In genomic region chr11:6538456-6538855, GRCh38 we compare ENCODE assay signal across 2 cellular contexts.
TF ChIP-seq lines count a peak whose summit lies in the region.

No MANE protein-coding gene starts in this region.

TF ChIP-seq in IMR-90, 13 proteins besides CTCF, POLR2A, EP300 and RAD21:
- TF ChIP-seq SMC3 (IDR thresholded peaks at IDR 0.05; ENCODE audit: low read depth, low read length) (no peak), NFE2L2 (IDR thresholded peaks at IDR 0.05; ENCODE audit: low read depth, low read length) (no peak), MAZ (IDR thresholded peaks at IDR 0.05; ENCODE audit: borderline replicate concordance, low read depth, low read length) (no peak), RCOR1 (IDR thresholded peaks at IDR 0.05; ENCODE audit: insufficient replicate concordance, low read length) (no peak), CEBPB (IDR thresholded peaks at IDR 0.05; ENCODE audit: low read depth, low read length) (no peak), CHD1 (IDR thresholded peaks at IDR 0.05; ENCODE audit: low read depth, low read length) (no peak), FOS (IDR thresholded peaks at IDR 0.05; ENCODE audit: low read depth, low read length) (no peak), BHLHE40 (IDR thresholded peaks at IDR 0.05; ENCODE audit: low read depth, low read length) (no peak), USF2 (IDR thresholded peaks at IDR 0.05; ENCODE audit: low read depth, low read length) (no peak), MAFK (IDR thresholded peaks at IDR 0.05; ENCODE audit: low read depth, low read length) (no peak), MXI1 (IDR thresholded peaks at IDR 0.05; ENCODE audit: borderline replicate concordance, low read depth, low read length) (no peak), RFX5 (IDR thresholded peaks at IDR 0.05; ENCODE audit: low read depth, low read length) (no peak), ELK1 (IDR thresholded peaks at IDR 0.05; ENCODE audit: borderline replicate concordance, low read depth, low read length) (no peak)

TF ChIP-seq in H1, 55 proteins besides CTCF, POLR2A, EP300 and RAD21:
- TF ChIP-seq CBX8 (IDR thresholded peaks at IDR 0.05; ENCODE audit: borderline replicate concordance, low read depth, low read length) = no peak
- TF ChIP-seq FOSL1 (IDR thresholded peaks at IDR 0.05; ENCODE audit: insufficient read depth, low read depth, low read length) = no peak
- no peak for TF ChIP-seq BCL11A (IDR thresholded peaks at IDR 0.05; ENCODE audit: low read depth in 2 of 2, low read length in 2 of 2)
- TF ChIP-seq TCF12 (IDR thresholded peaks at IDR 0.05; ENCODE audit: low read depth, low read length) = no peak
- no peak for TF ChIP-seq POU5F1 (IDR thresholded peaks at IDR 0.05; ENCODE audit: low read depth, low read length)
- TF ChIP-seq ZNF274 (IDR thresholded peaks at IDR 0.05; ENCODE audit: borderline replicate concordance, extremely low read depth, low read length) = no peak
- TF ChIP-seq HDAC2 (IDR thresholded peaks at IDR 0.05; ENCODE audit: borderline replicate concordance in 1 of 2, low read depth in 2 of 2, low read length in 2 of 2) = no peak
- no peak for TF ChIP-seq GTF2F1 (IDR thresholded peaks at IDR 0.05; ENCODE audit: borderline replicate concordance, low read depth, low read length)
- no peak for TF ChIP-seq SP4 (IDR thresholded peaks at IDR 0.05; ENCODE audit: low read length)
- no peak for TF ChIP-seq HDAC6 (IDR thresholded peaks at IDR 0.05; ENCODE audit: low read depth, low read length)
- no peak for TF ChIP-seq CEBPB (IDR thresholded peaks at IDR 0.05; ENCODE audit: low read depth, low read length)
- no peak for TF ChIP-seq SUZ12 (IDR thresholded peaks at IDR 0.05; ENCODE audit: low read length)
- no peak for TF ChIP-seq SAP30 (IDR thresholded peaks at IDR 0.05; ENCODE audit: insufficient read depth, insufficient replicate concordance, low read length)
- TF ChIP-seq SRF (IDR thresholded peaks at IDR 0.05; ENCODE audit: low read depth, low read length) = no peak
- no peak for TF ChIP-seq E2F6 (IDR thresholded peaks at IDR 0.05)
- no peak for TF ChIP-seq RBBP5 (IDR thresholded peaks at IDR 0.05; ENCODE audit: borderline replicate concordance, low read depth, low read length)
- no peak for TF ChIP-seq CTBP2 (IDR thresholded peaks at IDR 0.05; ENCODE audit: borderline replicate concordance, insufficient read depth, insufficient read length, low read length)
- no peak for TF ChIP-seq TBP (IDR thresholded peaks at IDR 0.05; ENCODE audit: low read depth, low read length)
- TF ChIP-seq SIX5 (IDR thresholded peaks at IDR 0.05; ENCODE audit: low read depth, low read length) = no peak
